ENCODE assay signal across 8 cellular contexts in the genomic region with DNA sequence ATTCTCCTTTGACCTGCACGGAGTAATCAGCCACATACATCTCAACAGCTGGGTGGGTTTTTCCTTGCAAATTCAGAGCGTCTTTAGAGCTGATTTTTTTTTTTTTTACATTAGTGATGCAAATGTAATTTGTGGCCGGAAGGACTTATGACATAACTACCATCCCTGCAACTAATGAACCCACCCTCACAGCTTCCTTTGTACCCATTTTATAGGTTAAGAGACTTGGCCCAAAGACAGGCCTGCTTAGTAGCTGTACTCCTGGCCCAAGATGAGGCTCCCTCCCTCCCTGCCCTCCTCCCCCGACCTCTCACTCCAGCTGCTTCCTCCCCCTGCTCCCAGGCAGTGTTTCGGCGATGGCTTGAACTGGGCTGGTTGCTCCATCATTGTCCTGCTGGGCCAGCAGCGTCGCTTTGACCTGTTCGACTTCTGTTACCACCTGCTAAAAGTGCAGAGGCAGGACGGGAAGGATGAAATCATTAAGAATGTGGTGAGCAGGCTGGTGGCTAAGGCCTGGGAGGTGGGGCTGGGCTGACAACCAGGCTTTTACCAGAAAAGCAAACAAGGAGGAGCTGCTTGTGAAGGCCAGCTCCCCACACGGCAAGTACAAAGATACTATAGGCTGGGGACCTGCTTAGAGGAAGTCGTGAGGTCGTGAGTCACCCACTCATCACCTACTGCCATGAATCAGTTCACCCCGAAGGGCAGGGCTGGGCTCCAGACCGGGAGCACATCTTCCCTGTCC.
A peak's percentile ranks its signal among the peaks of the same experiment; 100 is the strongest.
DNase-seq lines count a peak whose midpoint lies in the region; ATAC-seq, FAIRE-seq and TF ChIP-seq lines count a peak whose summit lies in the region.

No MANE protein-coding gene starts in this region.

- no peaks in the 10 kb centered on the region for H3K27me3 ChIP-seq in trophoblast cell (ENCODE audit: insufficient read depth, low read length)

- peaks cover 11 to 31% of the 10 kb centered on the region in 2 experiments for H3K4me1 ChIP-seq in trophoblast cell (ENCODE audit: control insufficient read depth in 1 of 2, insufficient read depth in 2 of 2, low read length in 2 of 2)

- peak overlapping the region; percentile 78 for H3K4ac ChIP-seq in trophoblast cell (ENCODE audit: low read depth, low read length)

- H2BK5ac ChIP-seq in trophoblast cell (ENCODE audit: low read depth, low read length, poor library complexity): peak overlapping the region; percentile 71

- peaks cover 4% of the 10 kb centered on the region for H3K79me2 ChIP-seq in trophoblast cell (ENCODE audit: control insufficient read depth, insufficient read depth, low read length, poor library complexity)

- H3K27ac ChIP-seq in trophoblast cell (ENCODE audit: low read depth, low read length): peak overlapping the region; percentile 74

- no peak overlapping the region for H3K23ac ChIP-seq in trophoblast cell (ENCODE audit: low read length)

- peaks cover 40% of the 10 kb centered on the region for H3K79me1 ChIP-seq in trophoblast cell (ENCODE audit: low read length)

- no peak overlapping the region for H3K4me3 ChIP-seq in cardiac fibroblast (replicated peaks in 1 of 2; ENCODE audit: low read depth in 2 of 2, low read length in 2 of 2)
- no peak overlapping the region for H3K4me3 ChIP-seq in trophoblast cell (ENCODE audit: low read depth, low read length)

- peak overlapping the region; percentile 74 for H3K18ac ChIP-seq in trophoblast cell (ENCODE audit: low read length)

- DNase-seq in ELF-1 (ENCODE audit: low read depth, low spot score): peak; percentile 41
- peak; percentile 42 for DNase-seq in T-helper 22 cell (ENCODE audit: low read depth)
- peak; percentile 50 to 94 for DNase-seq in cardiac fibroblast (ENCODE audit: low read depth in 2 of 2)
- DNase-seq in trophoblast cell: no peak
- no peak for DNase-seq in NCI-H2171 treated with DMSO at 0.1 percent for 48 hours (lab: John Stamatoyannopoulos, UW)
- DNase-seq in pons (ENCODE audit: low spot score): no peak
- no peak for DNase-seq in GM12892 (ENCODE audit: insufficient read length)

- peak overlapping the region; percentile 24 for H4K8ac ChIP-seq in trophoblast cell (ENCODE audit: low read depth, low read length)

- H4K12ac ChIP-seq in trophoblast cell (ENCODE audit: low read depth, low read length): no peak overlapping the region

- peak overlapping the region; percentile 87 for H3K14ac ChIP-seq in trophoblast cell (ENCODE audit: low read length)

- H2BK120ac ChIP-seq in trophoblast cell (ENCODE audit: insufficient read depth, low read length, poor library complexity): peak overlapping the region; percentile 93

- H2BK12ac ChIP-seq in trophoblast cell (ENCODE audit: low read length): peak overlapping the region; percentile 100

- no peak for TF ChIP-seq CTCF in cardiac fibroblast (IDR thresholded peaks at IDR 0.05; ENCODE audit: low read depth, low read length)

- peaks cover 0 to 2% of the 10 kb centered on the region in 2 experiments for H3K36me3 ChIP-seq in trophoblast cell (ENCODE audit: control insufficient read depth in 1 of 2, insufficient read depth in 2 of 2, low read length in 2 of 2)

- peak overlapping the region; percentile 90 for H4K91ac ChIP-seq in trophoblast cell (ENCODE audit: low read depth, low read length)

- no peak overlapping the region for H3K4me2 ChIP-seq in trophoblast cell (ENCODE audit: low read length)

- no CpG with 5 or more reads among the region's 15 CpGs for WGBS in trophoblast cell (ENCODE audit: extremely low coverage, insufficient coverage, insufficient read length)

- peaks cover 3% of the 10 kb centered on the region for H3K9me3 ChIP-seq in trophoblast cell (ENCODE audit: insufficient read depth, low read depth, low read length)

- H2AFZ ChIP-seq in trophoblast cell (ENCODE audit: insufficient read depth, low read length, poor library complexity): no peak overlapping the region

- no peak overlapping the region for H3K9ac ChIP-seq in trophoblast cell (ENCODE audit: low read length)

- TF ChIP-seq POLR2A in GM12892 (IDR thresholded peaks at IDR 0.05; ENCODE audit: low read depth, low read length): no peak

- no peak for ATAC-seq in GM21529 (IDR thresholded peaks at IDR 0.05; ENCODE audit: unreplicated experiment)

- H2AK5ac ChIP-seq in trophoblast cell (ENCODE audit: low read length): peak overlapping the region; percentile 100

- FAIRE-seq in GM12892 (lab: Jason Lieb, UNC): no peak

Comparison
In these comparisons a context has a peak if more than half of its experiments do, and no peak if none do; other contexts are left out.
1. DNase-seq: peak in ELF-1 (single experiment), T-helper 22 cell (single experiment) and cardiac fibroblast (2 of 2); none in trophoblast cell (0 of 2), NCI-H2171 treated with DMSO at 0.1 percent for 48 hours (single experiment), pons (single experiment) and GM12892 (single experiment).